In genomic region chr1:16392740-16393139, GRCh38 we compare ENCODE assay signal across 16 cellular contexts. TPM values are rescaled to one million over a fixed set of nuclear protein-coding genes. Genes with fewer than 3 reads are reported as not detected.
DNase-seq lines count a peak whose midpoint lies in the region; TF ChIP-seq lines count a peak whose summit lies in the region.
"Had no signal": no experiment of that assay in that cellular context is flagged by ENCODE, and none has a peak within 500 bp of the region (broad histone marks: within the 10 kb centered on the region; RNA-seq: fewer than 3 reads in every experiment).

No MANE protein-coding gene starts in this region.

- CTCF ChIA-PET in activated naive CD4-positive, alpha-beta T cell treated with anti-CD3 and anti-CD28 coated beads for 36 hours (lab: Charles Lee): no interaction called here

- no peak for DNase-seq in activated naive CD4-positive, alpha-beta T cell treated with anti-CD3 and anti-CD28 coated beads for 36 hours
- no peak for DNase-seq in activated naive CD4-positive, alpha-beta T cell (lab: John Stamatoyannopoulos, UW)
- no peak for DNase-seq in activated T-helper 1 cell treated with anti-CD3 and anti-CD28 coated beads, Interleukin-12 subunit alpha, Interleukin-12 subunit beta, Interleukin-2, Interleukin-4 antibody, amounts not matched to agents 30 ng/mL and 10 ng/mL and 1 ng/mL, durations not matched to agents 14 hours and 24 hours and 36 hours (ENCODE audit: low spot score)
- DNase-seq in fibroblast of peridontal ligament (ENCODE audit: extremely low read depth): peak; percentile 37
- no peak for DNase-seq in kidney tubule cell (ENCODE audit: low spot score)
- no peak for DNase-seq in BE2C
- DNase-seq in Karpas-422: no peak
- DNase-seq: activated CD8-positive, alpha-beta memory T cell treated with anti-CD3 and anti-CD28 coated beads, Interleukin-2, amount 50 U/mL, for 48 hours; brain microvascular endothelial cell; DMS79; lower lobe of right lung; NCI-H1930; NCI-H82; stimulated activated CD8-positive, alpha-beta memory T cell treated with anti-CD3 and anti-CD28 coated beads, Interleukin-4, amount 100 ng/mL, for 48 hours had no signal

- peak overlapping the region in 2 of 3 donors; percentile 39 to 60 for H3K9ac ChIP-seq in skeletal muscle tissue (ENCODE audit: low read depth in 1 of 3, low read length in 3 of 3)
- no peak overlapping the region for H3K9ac ChIP-seq in Karpas-422 (ENCODE audit: low read length)

- H3K27ac Mint-ChIP-seq in activated naive CD4-positive, alpha-beta T cell treated with anti-CD3 and anti-CD28 coated beads for 36 hours: peak overlapping the region; percentile 92
- H3K27ac Mint-ChIP-seq in activated T-helper 1 cell treated with anti-CD3 and anti-CD28 coated beads, Interleukin-12 subunit alpha, Interleukin-12 subunit beta, Interleukin-2, Interleukin-4 antibody, amounts not matched to agents 30 ng/mL and 10 ng/mL and 1 ng/mL, durations not matched to agents 14 hours and 24 hours and 36 hours: peak overlapping the region; percentile 76

- peaks cover 23 to 27% (median 24%) of the 10 kb centered on the region in 3 donors for H3K36me3 ChIP-seq in skeletal muscle tissue (ENCODE audit: control insufficient read depth in 3 of 3, insufficient read depth in 3 of 3, low read length in 3 of 3)
- H3K36me3 ChIP-seq in BE2C: peaks cover 6% of the 10 kb centered on the region; the same call in 1 of the 2 replicates
- H3K36me3 ChIP-seq in Karpas-422 (ENCODE audit: insufficient read depth, low read length): peaks cover 20% of the 10 kb centered on the region; the same call in 1 of the 2 replicates

- H3K9me3 Mint-ChIP-seq in activated naive CD4-positive, alpha-beta T cell treated with anti-CD3 and anti-CD28 coated beads for 36 hours: no peaks in the 10 kb centered on the region
- no peaks in the 10 kb centered on the region for H3K9me3 Mint-ChIP-seq in activated T-helper 1 cell treated with anti-CD3 and anti-CD28 coated beads, Interleukin-12 subunit alpha, Interleukin-12 subunit beta, Interleukin-2, Interleukin-4 antibody, amounts not matched to agents 30 ng/mL and 10 ng/mL and 1 ng/mL, durations not matched to agents 14 hours and 24 hours and 36 hours

- no peak overlapping the region for H3K4me2 ChIP-seq in Karpas-422 (ENCODE audit: low read depth, low read length, poor library complexity, severe bottlenecking)

- peaks cover 22% of the 10 kb centered on the region for H3K36me3 Mint-ChIP-seq in activated naive CD4-positive, alpha-beta T cell treated with anti-CD3 and anti-CD28 coated beads for 36 hours (ENCODE audit: low read depth)
- H3K36me3 Mint-ChIP-seq in activated T-helper 1 cell treated with anti-CD3 and anti-CD28 coated beads, Interleukin-12 subunit alpha, Interleukin-12 subunit beta, Interleukin-2, Interleukin-4 antibody, amounts not matched to agents 30 ng/mL and 10 ng/mL and 1 ng/mL, durations not matched to agents 14 hours and 24 hours and 36 hours (ENCODE audit: low read depth): peaks cover 26% of the 10 kb centered on the region

- no peaks in the 10 kb centered on the region for H3K9me2 ChIP-seq in Karpas-422 (replicated peaks; ENCODE audit: insufficient read depth, low read length)

- peaks cover 49% of the 10 kb centered on the region for H3K4me1 Mint-ChIP-seq in activated naive CD4-positive, alpha-beta T cell treated with anti-CD3 and anti-CD28 coated beads for 36 hours (ENCODE audit: low read depth)
- H3K4me1 Mint-ChIP-seq in activated T-helper 1 cell treated with anti-CD3 and anti-CD28 coated beads, Interleukin-12 subunit alpha, Interleukin-12 subunit beta, Interleukin-2, Interleukin-4 antibody, amounts not matched to agents 30 ng/mL and 10 ng/mL and 1 ng/mL, durations not matched to agents 14 hours and 24 hours and 36 hours (ENCODE audit: low read depth): peaks cover 52% of the 10 kb centered on the region

- H3K4me3 Mint-ChIP-seq in activated naive CD4-positive, alpha-beta T cell treated with anti-CD3 and anti-CD28 coated beads for 36 hours: no peak overlapping the region
- H3K4me3 Mint-ChIP-seq in activated T-helper 1 cell treated with anti-CD3 and anti-CD28 coated beads, Interleukin-12 subunit alpha, Interleukin-12 subunit beta, Interleukin-2, Interleukin-4 antibody, amounts not matched to agents 30 ng/mL and 10 ng/mL and 1 ng/mL, durations not matched to agents 14 hours and 24 hours and 36 hours: no peak overlapping the region

- intact Hi-C loops in activated naive CD4-positive, alpha-beta T cell treated with anti-CD3 and anti-CD28 coated beads for 36 hours (cut with micrococcal nuclease): no loop called here
- intact Hi-C loops in activated T-helper 1 cell treated with anti-CD3 and anti-CD28 coated beads, Interleukin-12 subunit alpha, Interleukin-12 subunit beta, Interleukin-2, Interleukin-4 antibody, amounts not matched to agents 30 ng/mL and 10 ng/mL and 1 ng/mL, durations not matched to agents 14 hours and 24 hours and 36 hours (cut with micrococcal nuclease): no loop called here

- H3K27me3 Mint-ChIP-seq in activated naive CD4-positive, alpha-beta T cell treated with anti-CD3 and anti-CD28 coated beads for 36 hours (ENCODE audit: low read depth): no peaks in the 10 kb centered on the region
- no peaks in the 10 kb centered on the region for H3K27me3 Mint-ChIP-seq in activated T-helper 1 cell treated with anti-CD3 and anti-CD28 coated beads, Interleukin-12 subunit alpha, Interleukin-12 subunit beta, Interleukin-2, Interleukin-4 antibody, amounts not matched to agents 30 ng/mL and 10 ng/mL and 1 ng/mL, durations not matched to agents 14 hours and 24 hours and 36 hours (ENCODE audit: insufficient read depth)

- H3K27ac ChIP-seq in skeletal muscle tissue (ENCODE audit: low read depth, low read length): peak overlapping the region; percentile 61
- no peak overlapping the region for H3K27ac ChIP-seq in Karpas-422 (ENCODE audit: low read length)
- H3K27ac ChIP-seq: brain microvascular endothelial cell, lower lobe of right lung, pancreas had no signal

- peaks cover 67% of the 10 kb centered on the region for H3K79me2 ChIP-seq in Karpas-422 (ENCODE audit: low read length)

- H3K27me3 ChIP-seq in skeletal muscle tissue (ENCODE audit: control insufficient read depth in 3 of 3, insufficient read depth in 3 of 3, low read length in 3 of 3): no peaks in the 10 kb centered on the region
- no peaks in the 10 kb centered on the region for H3K27me3 ChIP-seq in BE2C
- no peaks in the 10 kb centered on the region for H3K27me3 ChIP-seq in Karpas-422 (ENCODE audit: low read length)
- H3K27me3 ChIP-seq: brain microvascular endothelial cell, pancreas had no signal

- H3K4me1 ChIP-seq in skeletal muscle tissue (ENCODE audit: control insufficient read depth in 3 of 3, insufficient read depth in 3 of 3, low read length in 3 of 3) (peaks cover 55 to 62% (median 59%) of the 10 kb centered on the region in 3 donors), BE2C (no peaks in the 10 kb centered on the region), Karpas-422 (ENCODE audit: low read length) (peaks cover 16% of the 10 kb centered on the region)

- H2AFZ ChIP-seq in Karpas-422 (ENCODE audit: low read length): no peak overlapping the region

- H4K20me1 ChIP-seq in Karpas-422 (ENCODE audit: insufficient read depth, low read depth, low read length): peaks cover 52% of the 10 kb centered on the region

- H3K9me3 ChIP-seq in skeletal muscle tissue (ENCODE audit: control insufficient read depth in 3 of 3, low read length in 3 of 3): no peaks in the 10 kb centered on the region
- H3K9me3 ChIP-seq in BE2C: no peaks in the 10 kb centered on the region
- no peaks in the 10 kb centered on the region for H3K9me3 ChIP-seq in Karpas-422 (ENCODE audit: low read length)
- H3K9me3 ChIP-seq: lower lobe of right lung, pancreas had no signal

- no peak for TF ChIP-seq CTCF in BE2C (IDR thresholded peaks at IDR 0.05; ENCODE audit: low read depth, low read length)

- H3K4me3 ChIP-seq in skeletal muscle tissue (ENCODE audit: low read length in 3 of 3) (peak overlapping the region in 2 of 3 donors; percentile 13 to 49), BE2C (ENCODE audit: low read depth, low read length) (no peak overlapping the region), Karpas-422 (ENCODE audit: low read length) (no peak overlapping the region)
- H3K4me3 ChIP-seq: lower lobe of right lung, pancreas had no signal

RNA-seq across cellular contexts. Expression of gene SZRD1, which starts 25.7 kb away (rescaled TPM):
- 100 to 1,000 TPM; 169 to 179 TPM for total RNA-seq in activated naive CD4-positive, alpha-beta T cell treated with anti-CD3 and anti-CD28 coated beads for 36 hours
- 212 and 216 TPM in 2 replicates for total RNA-seq in activated T-helper 1 cell treated with anti-CD3 and anti-CD28 coated beads, Interleukin-12 subunit alpha, Interleukin-12 subunit beta, Interleukin-2, Interleukin-4 antibody, amounts not matched to agents 30 ng/mL and 10 ng/mL and 1 ng/mL, durations not matched to agents 14 hours and 24 hours and 36 hours
- 13.0 TPM for total RNA-seq in skeletal muscle tissue
- polyA plus RNA-seq in BE2C (2012; ENCODE audit: insufficient read depth, insufficient read length, low read depth): 174 TPM
- total RNA-seq in Karpas-422 (2014; rRNA removed; shearing (Covaris generic); ENCODE audit: low replicate concordance): 34.5 and 52.2 TPM in 2 replicates

RNA-seq across cellular contexts. Expression of gene FBXO42, which starts 40.5 kb away (rescaled TPM):
- 10 to 100 TPM in 1 of 2 experiments, 1 to 10 TPM in 1; 7.5 to 10.2 TPM for total RNA-seq in activated naive CD4-positive, alpha-beta T cell treated with anti-CD3 and anti-CD28 coated beads for 36 hours
- 17.1 and 19.1 TPM in 2 replicates for total RNA-seq in activated T-helper 1 cell treated with anti-CD3 and anti-CD28 coated beads, Interleukin-12 subunit alpha, Interleukin-12 subunit beta, Interleukin-2, Interleukin-4 antibody, amounts not matched to agents 30 ng/mL and 10 ng/mL and 1 ng/mL, durations not matched to agents 14 hours and 24 hours and 36 hours
- 12.0 TPM for total RNA-seq in skeletal muscle tissue
- polyA plus RNA-seq in BE2C (2012; ENCODE audit: insufficient read depth, insufficient read length, low read depth): 11.8 TPM
- 27.9 and 31.7 TPM in 2 replicates for total RNA-seq in Karpas-422 (2014; rRNA removed; shearing (Covaris generic); ENCODE audit: low replicate concordance)

RNA-seq across cellular contexts. Expression of gene SPATA21, which starts 44.5 kb away (rescaled TPM):
- not detected for total RNA-seq in activated naive CD4-positive, alpha-beta T cell treated with anti-CD3 and anti-CD28 coated beads for 36 hours
- not detected in 2 replicates for total RNA-seq in activated T-helper 1 cell treated with anti-CD3 and anti-CD28 coated beads, Interleukin-12 subunit alpha, Interleukin-12 subunit beta, Interleukin-2, Interleukin-4 antibody, amounts not matched to agents 30 ng/mL and 10 ng/mL and 1 ng/mL, durations not matched to agents 14 hours and 24 hours and 36 hours
- total RNA-seq in skeletal muscle tissue: not detected
- not detected for polyA plus RNA-seq in BE2C (2012; ENCODE audit: insufficient read depth, insufficient read length, low read depth)
- total RNA-seq in Karpas-422 (2014; rRNA removed; shearing (Covaris generic); ENCODE audit: low replicate concordance): 1.2 and 1.4 TPM in 2 replicates
- total RNA-seq: lower lobe of right lung had no signal

RNA-seq across cellular contexts. Expression of gene NECAP2, which starts 47.8 kb away (rescaled TPM):
- 10 to 100 TPM; 53.3 to 53.4 TPM for total RNA-seq in activated naive CD4-positive, alpha-beta T cell treated with anti-CD3 and anti-CD28 coated beads for 36 hours
- total RNA-seq in activated T-helper 1 cell treated with anti-CD3 and anti-CD28 coated beads, Interleukin-12 subunit alpha, Interleukin-12 subunit beta, Interleukin-2, Interleukin-4 antibody, amounts not matched to agents 30 ng/mL and 10 ng/mL and 1 ng/mL, durations not matched to agents 14 hours and 24 hours and 36 hours: 79.9 and 81.9 TPM in 2 replicates
- total RNA-seq in skeletal muscle tissue: 40.2 TPM
- polyA plus RNA-seq in BE2C (2012; ENCODE audit: insufficient read depth, insufficient read length, low read depth): 43.0 TPM
- total RNA-seq in Karpas-422 (2014; rRNA removed; shearing (Covaris generic); ENCODE audit: low replicate concordance): 50.4 and 54.9 TPM in 2 replicates

Comparison
In these comparisons a context has a peak if more than half of its experiments do, and no peak if none do; other contexts are left out.
1. H3K4me3 ChIP-seq: peak in skeletal muscle tissue (2 of 3); none in BE2C (single experiment) and Karpas-422 (single experiment).